In genomic region chr16:11886881-11887280, GRCh38 we compare ENCODE assay signal across 29 cellular contexts.
"Had no signal": no experiment of that assay in that cellular context is flagged by ENCODE, and none has a peak within 500 bp of the region (broad histone marks: within the 10 kb centered on the region; RNA-seq: fewer than 3 reads in every experiment).

No MANE protein-coding gene starts in this region.

- ATAC-seq: activated CD4-positive, CD25-positive, alpha-beta regulatory T cell treated with anti-CD3 and anti-CD28 coated beads, Interleukin-2, amount 50 U/mL, for 24 hours had no signal

- H3K9me3 ChIP-seq: adrenal gland, Peyer's patch, SJCRH30, SK-N-SH had no signal

- H3K9me3 Mint-ChIP-seq: activated CD4-positive, alpha-beta memory T cell treated with anti-CD3 and anti-CD28 coated beads, Interleukin-2, amount 10 ng/mL, durations not matched to agents 7 days and 5 days; activated naive CD8-positive, alpha-beta T cell treated with anti-CD3 and anti-CD28 coated beads, Interleukin-2, amount 10 ng/mL, durations not matched to agents 7 days and 5 days; activated T-helper 2 cell treated with anti-CD3 and anti-CD28 coated beads, Interferon-gamma antibody, Interleukin-2, Interleukin-4, amounts not matched to agents 10 μg/mL and 5 μg/mL and 100 μg/mL, durations not matched to agents 14 hours and 24 hours and 36 hours had no signal

- H3K4me3 Mint-ChIP-seq: activated CD4-positive, alpha-beta memory T cell treated with anti-CD3 and anti-CD28 coated beads, Interleukin-2, amount 10 ng/mL, durations not matched to agents 7 days and 5 days; activated naive CD8-positive, alpha-beta T cell treated with anti-CD3 and anti-CD28 coated beads, Interleukin-2, amount 10 ng/mL, durations not matched to agents 7 days and 5 days had no signal

- H3K4me1 ChIP-seq: adrenal gland, Peyer's patch, SJCRH30 had no signal

- H3K27ac Mint-ChIP-seq: activated CD4-positive, alpha-beta memory T cell treated with anti-CD3 and anti-CD28 coated beads, Interleukin-2, amount 10 ng/mL, durations not matched to agents 7 days and 5 days; activated naive CD8-positive, alpha-beta T cell treated with anti-CD3 and anti-CD28 coated beads, Interleukin-2, amount 10 ng/mL, durations not matched to agents 7 days and 5 days; activated T-helper 2 cell treated with anti-CD3 and anti-CD28 coated beads, Interferon-gamma antibody, Interleukin-2, Interleukin-4, amounts not matched to agents 10 μg/mL and 5 μg/mL and 100 μg/mL, durations not matched to agents 14 hours and 24 hours and 36 hours had no signal

- H3K27me3 ChIP-seq: adrenal gland, Peyer's patch, SJCRH30 had no signal

- H3K27ac ChIP-seq: adrenal gland, Peyer's patch, RWPE1, SJCRH30 had no signal

- H3K4me1 Mint-ChIP-seq: activated CD4-positive, alpha-beta memory T cell treated with anti-CD3 and anti-CD28 coated beads, Interleukin-2, amount 10 ng/mL, durations not matched to agents 7 days and 5 days; activated naive CD8-positive, alpha-beta T cell treated with anti-CD3 and anti-CD28 coated beads, Interleukin-2, amount 10 ng/mL, durations not matched to agents 7 days and 5 days had no signal

- H3K4me3 ChIP-seq: adrenal gland, Peyer's patch, SJCRH30 had no signal

- DNase-seq: activated CD4-positive, alpha-beta memory T cell treated with anti-CD3 and anti-CD28 coated beads, Interleukin-2, amount 10 ng/mL, durations not matched to agents 7 days and 5 days; activated CD4-positive, alpha-beta T cell treated with anti-CD3 and anti-CD28 coated beads for 48 hours; activated CD8-positive, alpha-beta memory T cell treated with anti-CD3 and anti-CD28 coated beads, Interleukin-2, amount 50 U/mL, for 48 hours; activated gamma-delta T cell treated with Interleukin-2 at 50 U/mL for 16 hours; activated naive CD4-positive, alpha-beta T cell treated with anti-CD3 and anti-CD28 coated beads, Interleukin-2, amount 50 U/mL, for 16 hours; activated naive CD8-positive, alpha-beta T cell treated with anti-CD3 and anti-CD28 coated beads, Interleukin-2, amount 10 ng/mL, durations not matched to agents 7 days and 5 days; activated T-cell treated with anti-CD3 and anti-CD28 coated beads, Interleukin-2, amount 50 U/mL, for 48 hours; adrenal gland; anterior cingulate cortex; caudate nucleus; Kasumi-1; KBM-7; NCI-H1048; NCI-H146; NCI-H1930; NCI-H2171; NCI-H2227 treated with DMSO at 0.1 percent for 48 hours; NCI-H446 treated with DMSO at 0.1 percent for 48 hours; NCI-H524 treated with DMSO at 0.1 percent for 48 hours; NCI-H82; OCI-M1; Peyer's patch; Right ventricle myocardium superior; SJCRH30; SK-N-SH; SW 1271 had no signal

- H3K27me3 Mint-ChIP-seq: activated CD4-positive, alpha-beta memory T cell treated with anti-CD3 and anti-CD28 coated beads, Interleukin-2, amount 10 ng/mL, durations not matched to agents 7 days and 5 days; activated naive CD8-positive, alpha-beta T cell treated with anti-CD3 and anti-CD28 coated beads, Interleukin-2, amount 10 ng/mL, durations not matched to agents 7 days and 5 days had no signal
